In the genomic region with DNA sequence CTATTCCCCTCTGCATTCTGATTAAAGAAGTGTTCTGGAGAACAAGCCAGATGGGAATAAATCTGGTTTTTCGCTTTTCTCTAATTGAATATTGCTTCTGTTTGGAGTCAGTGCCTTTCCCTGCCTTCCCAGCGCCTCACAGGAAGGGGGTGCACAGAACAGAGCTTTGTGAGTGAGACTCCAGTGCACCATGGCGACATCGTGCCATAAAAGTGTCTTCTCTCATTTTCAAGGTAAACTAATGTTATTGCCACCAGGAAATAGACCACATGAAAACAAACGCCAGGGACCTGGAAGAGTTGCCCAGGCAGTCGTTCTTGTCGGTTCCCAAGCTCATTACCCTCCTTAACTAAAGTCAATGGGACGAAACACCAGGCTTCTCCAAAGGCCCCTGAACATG, we compare ENCODE assay signal across 19 cellular contexts. TPM values are rescaled to one million over a fixed set of nuclear protein-coding genes. Genes with fewer than 3 reads are reported as not detected.
DNase-seq lines count a peak whose midpoint lies in the region; ATAC-seq, FAIRE-seq and TF ChIP-seq lines count a peak whose summit lies in the region.
"Had no signal": no experiment of that assay in that cellular context is flagged by ENCODE, and none has a peak within 500 bp of the region (broad histone marks: within the 10 kb centered on the region; RNA-seq: fewer than 3 reads in every experiment).

No MANE protein-coding gene starts in this region.

- CTCF ChIA-PET in HepG2 (lab: Yijun Ruan, JAX; ENCODE audit: low intra/inter-chr PET ratio, low total read pairs), result no interaction called here

- BruUV-seq in HepG2 (replicated peaks; lab: Mats Ljungman, UMichigan), result no TSS peak

- TF ChIP-seq CTCF in HepG2 (CRISPR knock-in tag; IDR thresholded peaks at IDR 0.05) (no peak), right lobe of liver (IDR thresholded peaks at IDR 0.05) (no peak), body of pancreas (IDR thresholded peaks at IDR 0.05) (no peak), mucosa of descending colon (IDR thresholded peaks at IDR 0.05) (no peak), type B pancreatic cell (conservative IDR thresholded peaks at IDR 0.05) (no peak), stomach (IDR thresholded peaks at IDR 0.05) (no peak), adrenal gland (IDR thresholded peaks at IDR 0.05) (no peak), foreskin fibroblast (IDR thresholded peaks at IDR 0.05; ENCODE audit: low read depth, low read length) (no peak)

- H3K27ac Mint-ChIP-seq in type B pancreatic cell, result peak overlapping the region; percentile 10
- H3K27ac Mint-ChIP-seq: B cell; CD4-positive, alpha-beta T cell had no signal

- no peaks in the 10 kb centered on the region for H4K20me1 ChIP-seq in HepG2 (ENCODE audit: insufficient read depth, low read length)

- peak overlapping the region; percentile 28; the same call in 1 of the 2 replicates for H3K9ac ChIP-seq in HepG2 (ENCODE audit: insufficient read depth, low read depth, low read length)

- peaks cover 40% of the 10 kb centered on the region for H3K4me1 ChIP-seq in HepG2 (ENCODE audit: insufficient read depth, low read length)
- no peaks in the 10 kb centered on the region for H3K4me1 ChIP-seq in right lobe of liver
- peaks cover 15% of the 10 kb centered on the region for H3K4me1 ChIP-seq in body of pancreas
- H3K4me1 ChIP-seq in mucosa of descending colon (ENCODE audit: low read depth), result no peaks in the 10 kb centered on the region
- no peaks in the 10 kb centered on the region for H3K4me1 ChIP-seq in stomach
- H3K4me1 ChIP-seq in adrenal gland (replicated peaks in 1 of 2), result no peaks in the 10 kb centered on the region

- H3K9me3 ChIP-seq in HepG2 (ENCODE audit: low read length) (no peaks in the 10 kb centered on the region), right lobe of liver (no peaks in the 10 kb centered on the region), body of pancreas (no peaks in the 10 kb centered on the region), mucosa of descending colon (no peaks in the 10 kb centered on the region), stomach (no peaks in the 10 kb centered on the region), adrenal gland (replicated peaks in 1 of 3) (no peaks in the 10 kb centered on the region)
- H3K9me3 ChIP-seq: MG63 had no signal

- POLR2A ChIA-PET in HepG2 (lab: Yijun Ruan, JAX), result interaction anchor here (0.7 to 1.7 kb wide), 8 partner anchors 10 to 259 kb away, joined by 3 to 4 read pairs (median 3); no protein-coding TSS in a partner anchor

- no peaks in the 10 kb centered on the region for H3K27me3 Mint-ChIP-seq in type B pancreatic cell

- in situ Hi-C loops in HepG2 (cut with HindIII; ENCODE audit: extremely low pct_ligation_motif_present, low pct_unique_long_range_greater_than_20kb), result no loop called here

- H3K4me3 ChIP-seq in HepG2 (replicated peaks in 1 of 3; ENCODE audit: insufficient read depth in 1 of 3, low read depth in 2 of 3, low read length in 3 of 3) (peak overlapping the region in 2 of 3 experiments; percentile 11 to 15; a peak in 1 of 6 replicates), right lobe of liver (no peak overlapping the region), body of pancreas (no peak overlapping the region), mucosa of descending colon (no peak overlapping the region), stomach (no peak overlapping the region), adrenal gland (no peak overlapping the region), foreskin fibroblast (ENCODE audit: low read depth in 1 of 2, low read length in 2 of 2) (no peak overlapping the region)
- H3K4me3 ChIP-seq: MG63 had no signal

- H3K27ac ChIP-seq in HepG2 (ENCODE audit: extremely low read length, insufficient read depth, low read length) (no peak overlapping the region), right lobe of liver (no peak overlapping the region), body of pancreas (peak overlapping the region; percentile 33 to 75 (median 65)), stomach (no peak overlapping the region), adrenal gland (no peak overlapping the region)

- FAIRE-seq in HepG2 (lab: Jason Lieb, UNC), result peak; percentile 61
- FAIRE-seq: RCC 7860 had no signal

- H3K9me3 Mint-ChIP-seq in type B pancreatic cell, result peaks cover 5% of the 10 kb centered on the region
- H3K9me3 Mint-ChIP-seq: CD4-positive, alpha-beta T cell had no signal

- no peaks in the 10 kb centered on the region for H3K79me2 ChIP-seq in HepG2 (ENCODE audit: insufficient read depth, low read length)

- no peak for DNase-seq in HepG2 (ENCODE audit: low spot score)
- no peak for DNase-seq in right lobe of liver
- peak; percentile 33 to 61 (median 54) for DNase-seq in body of pancreas
- peak in 1 of 3 donors; percentile 36 for DNase-seq in mucosa of descending colon
- DNase-seq in type B pancreatic cell (ENCODE audit: extremely low spot score, unreplicated experiment), result no peak
- no peak for DNase-seq in stomach
- no peak for DNase-seq in adrenal gland
- DNase-seq in foreskin fibroblast, result no peak
- DNase-seq: ACHN; CD4-positive, alpha-beta T cell; MG63; NCI-H1092 treated with DMSO at 0.1 percent for 48 hours; NCI-H1694 treated with DMSO at 0.1 percent for 48 hours; NCI-H446; NCI-H774; SHP77 had no signal

- 27% methylated on average over 8 of the region's 8 CpGs for WGBS in HepG2 (ENCODE audit: low lambda C conversion rate)
- 68% methylated on average over 8 of the region's 8 CpGs for WGBS in right lobe of liver (ENCODE audit: insufficient coverage, low coverage, low lambda C conversion rate, missing lambda C conversion rate)
- 50 to 65% methylated on average over 8 of the region's 8 CpGs for WGBS in body of pancreas, 2 donors
- WGBS in stomach, 5 donors, result 60 to 70% (median 69%) methylated on average over 8 of the region's 8 CpGs
- 63 to 72% (median 69%) methylated on average over 8 of the region's 8 CpGs for WGBS in adrenal gland, 4 donors

- TF ChIP-seq RAD21 in HepG2 (CRISPR knock-in tag; IDR thresholded peaks at IDR 0.05), result no peak

- no peaks in the 10 kb centered on the region for H3K36me3 Mint-ChIP-seq in type B pancreatic cell

- peak overlapping the region; percentile 87 for H2AFZ ChIP-seq in HepG2 (ENCODE audit: low read length)

- H3K4me2 ChIP-seq in HepG2 (ENCODE audit: low read depth, low read length), result peak overlapping the region; percentile 65

- no peak for TF ChIP-seq EP300 in HepG2 (IDR thresholded peaks at IDR 0.05; ENCODE audit: low read depth in 2 of 2, low read length in 2 of 2)
- no peak for TF ChIP-seq EP300 in HepG2 (CRISPR knock-in tag; IDR thresholded peaks at IDR 0.05; ENCODE audit: borderline replicate concordance)
- no peak for TF ChIP-seq EP300 in stomach (IDR thresholded peaks at IDR 0.05)

- ATAC-seq in HepG2, result peak; percentile 69
- no peak for ATAC-seq in right lobe of liver
- peak; percentile 74 for ATAC-seq in body of pancreas
- ATAC-seq in mucosa of descending colon, result peak; percentile 73
- ATAC-seq: SK-N-SH treated with all-trans-retinoic acid at 6 μM for 48 hours had no signal

- peaks cover 14% of the 10 kb centered on the region for H3K4me1 Mint-ChIP-seq in type B pancreatic cell (ENCODE audit: unreplicated experiment)
- H3K4me1 Mint-ChIP-seq: B cell had no signal

- intact Hi-C loops in HepG2 (cut with micrococcal nuclease; ENCODE audit: unreplicated experiment) (no loop called here), right lobe of liver (cut with DNase I) (no loop called here), body of pancreas (cut with DNase I) (no loop called here), mucosa of descending colon (cut with DNase I, micrococcal nuclease) (no loop called here), stomach (cut with DNase I; ENCODE audit: low total_unique reads) (no loop called here), adrenal gland (cut with DNase I) (no loop called here)

- H3K36me3 ChIP-seq in HepG2 (replicated peaks in 1 of 2; ENCODE audit: control insufficient read depth in 1 of 2, insufficient read depth in 2 of 2, low read length in 2 of 2) (no peaks in the 10 kb centered on the region), right lobe of liver (no peaks in the 10 kb centered on the region), body of pancreas (replicated peaks in 1 of 2; ENCODE audit: insufficient read depth in 1 of 2, low read depth in 2 of 2) (no peaks in the 10 kb centered on the region), mucosa of descending colon (ENCODE audit: low read depth) (no peaks in the 10 kb centered on the region), stomach (no peaks in the 10 kb centered on the region), adrenal gland (replicated peaks in 1 of 2) (no peaks in the 10 kb centered on the region)
- H3K36me3 ChIP-seq: MG63 had no signal

- no peak overlapping the region for H3K4me3 Mint-ChIP-seq in type B pancreatic cell
- H3K4me3 Mint-ChIP-seq: B cell; CD4-positive, alpha-beta T cell had no signal

- TF ChIP-seq POLR2A in HepG2 (IDR thresholded peaks at IDR 0.05; ENCODE audit: insufficient read depth in 1 of 2, low read depth in 2 of 2, low read length in 2 of 2), result no peak
- no peak for TF ChIP-seq POLR2A in right lobe of liver (IDR thresholded peaks at IDR 0.05)
- no peak for TF ChIP-seq POLR2A in body of pancreas (IDR thresholded peaks at IDR 0.05)
- no peak for TF ChIP-seq POLR2A in stomach (IDR thresholded peaks at IDR 0.05)
- TF ChIP-seq POLR2A in adrenal gland (IDR thresholded peaks at IDR 0.05), result no peak

- H3K27me3 ChIP-seq in HepG2 (ENCODE audit: control insufficient read depth in 1 of 2, insufficient read depth in 2 of 2, low read length in 2 of 2) (no peaks in the 10 kb centered on the region), right lobe of liver (no peaks in the 10 kb centered on the region), body of pancreas (no peaks in the 10 kb centered on the region), stomach (no peaks in the 10 kb centered on the region), adrenal gland (no peaks in the 10 kb centered on the region)
- H3K27me3 ChIP-seq: MG63 had no signal

RNA-seq across cellular contexts. Expression of gene SLC45A1, which starts 43.5 kb away (rescaled TPM):
- total RNA-seq in HepG2 (2016; rRNA removed; fragmentation: Illumina TruSeq; extraction: Trizol) (not detected in 2 replicates), right lobe of liver (under 1 TPM in 5 of 6 experiments, not detected in 1; 0.13 to 0.53 (median 0.25) TPM), body of pancreas (1 to 10 TPM in 1 of 2 donors, not detected in 1; 1.6 TPM), mucosa of descending colon (1 to 10 TPM in 1 of 3 donors, under 1 TPM in 1, not detected in 1; 0.55 to 3.9 TPM), type B pancreatic cell (ENCODE audit: low replicate concordance) (0.67 and 2.7 TPM in 2 replicates), stomach (1 to 10 TPM in 2 of 5 donors, not detected in 3; 2.4 to 3.0 TPM), adrenal gland (1 to 10 TPM; 1.5 to 7.0 (median 2.5) TPM)
- total RNA-seq in HepG2 (2016; cell fraction: cytosol; rRNA removed; fragmentation: Illumina TruSeq; extraction: Trizol; ENCODE audit: low read depth), result not detected in 2 replicates
- total RNA-seq in HepG2 (2016; cell fraction: insoluble cytoplasmic fraction; rRNA removed; fragmentation: Illumina TruSeq; extraction: Trizol), result not detected in 2 replicates
- total RNA-seq in HepG2 (2016; cell fraction: membrane; rRNA removed; fragmentation: Illumina TruSeq; extraction: Trizol), result not detected in 2 replicates
- total RNA-seq in HepG2 (2016; cell fraction: nucleus; rRNA removed; fragmentation: Illumina TruSeq; extraction: Trizol), result not detected in 2 replicates
- polyA plus RNA-seq in HepG2 (2011; rRNA removed) (0.05 TPM in 1 of 2 replicates, not detected in the other), stomach (1 to 10 TPM; 1.1 to 2.5 (median 1.6) TPM), adrenal gland (1 to 10 TPM; 1.2 to 6.7 (median 5.1) TPM)
- polyA plus RNA-seq in HepG2 (2011; cell fraction: cytosol; rRNA removed), result 0.03 TPM in 1 of 2 replicates, not detected in the other
- polyA plus RNA-seq in HepG2 (2011; cell fraction: nucleus; rRNA removed), result 0.09 TPM in 1 of 2 replicates, not detected in the other
- not detected in 2 replicates for polyA plus RNA-seq in HepG2 (2012)
- not detected in 2 replicates for polyA plus RNA-seq in HepG2 (2016; cell fraction: cytosol; fragmentation: Illumina TruSeq; extraction: Trizol; ENCODE audit: low read depth)
- not detected in 2 replicates for polyA plus RNA-seq in HepG2 (2016; cell fraction: insoluble cytoplasmic fraction; fragmentation: Illumina TruSeq; extraction: Trizol; ENCODE audit: low read depth)
- polyA plus RNA-seq in HepG2 (2016; cell fraction: membrane; fragmentation: Illumina TruSeq; extraction: Trizol; ENCODE audit: low read depth), result not detected in 2 replicates
- not detected in 2 replicates for polyA plus RNA-seq in HepG2 (2016; cell fraction: nucleus; fragmentation: Illumina TruSeq; extraction: Trizol; ENCODE audit: insufficient read depth, low read depth)
- not detected in 2 replicates for polyA minus RNA-seq in HepG2 (2011; rRNA and poly(A)+ RNA removed; ENCODE audit: low replicate concordance)
- polyA minus RNA-seq in HepG2 (2011; cell fraction: cytosol; rRNA and poly(A)+ RNA removed), result not detected in 2 replicates
- not detected in 2 replicates for polyA minus RNA-seq in HepG2 (2011; cell fraction: nucleus; rRNA and poly(A)+ RNA removed)

Comparison
In these comparisons a context has a peak if more than half of its experiments do, and no peak if none do; other contexts are left out.
1. ATAC-seq: peak in HepG2 (single experiment), body of pancreas (single experiment) and mucosa of descending colon (single experiment); none in right lobe of liver (0 of 4).
2. H3K4me3 ChIP-seq: peak in HepG2 (2 of 3); none in right lobe of liver (0 of 3), body of pancreas (0 of 2), mucosa of descending colon (single experiment), stomach (0 of 4), adrenal gland (0 of 4) and foreskin fibroblast (0 of 2).
3. DNase-seq: peak in body of pancreas (4 of 4); none in HepG2 (single experiment), right lobe of liver (0 of 3), type B pancreatic cell (single experiment), stomach (single experiment), adrenal gland (0 of 7) and foreskin fibroblast (0 of 2).
4. H3K27ac ChIP-seq: peak in body of pancreas (4 of 4); none in HepG2 (single experiment), right lobe of liver (0 of 3), stomach (0 of 5) and adrenal gland (0 of 5).